Comparison of ENCODE assay signal across 2 cellular contexts in genomic region chr2:217931846-217932560, GRCh38.
TF ChIP-seq lines count a peak whose summit lies in the region.

No MANE protein-coding gene starts in this region.

TF ChIP-seq in SK-N-SH, 30 proteins besides CTCF, POLR2A, EP300 and RAD21 (continued from another document):
- TF ChIP-seq, protein P1, sequence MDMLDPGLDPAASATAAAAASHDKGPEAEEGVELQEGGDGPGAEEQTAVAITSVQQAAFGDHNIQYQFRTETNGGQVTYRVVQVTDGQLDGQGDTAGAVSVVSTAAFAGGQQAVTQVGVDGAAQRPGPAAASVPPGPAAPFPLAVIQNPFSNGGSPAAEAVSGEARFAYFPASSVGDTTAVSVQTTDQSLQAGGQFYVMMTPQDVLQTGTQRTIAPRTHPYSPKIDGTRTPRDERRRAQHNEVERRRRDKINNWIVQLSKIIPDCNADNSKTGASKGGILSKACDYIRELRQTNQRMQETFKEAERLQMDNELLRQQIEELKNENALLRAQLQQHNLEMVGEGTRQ (IDR thresholded peaks at IDR 0.05; ENCODE audit: borderline replicate concordance, low read depth, low read length): no peak
- no peak for TF ChIP-seq PBX3 (IDR thresholded peaks at IDR 0.05)
- TF ChIP-seq, protein P2, sequence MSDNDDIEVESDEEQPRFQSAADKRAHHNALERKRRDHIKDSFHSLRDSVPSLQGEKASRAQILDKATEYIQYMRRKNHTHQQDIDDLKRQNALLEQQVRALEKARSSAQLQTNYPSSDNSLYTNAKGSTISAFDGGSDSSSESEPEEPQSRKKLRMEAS (IDR thresholded peaks at IDR 0.05; ENCODE audit: low read depth): no peak
- no peak for TF ChIP-seq IRF3 (IDR thresholded peaks at IDR 0.05; ENCODE audit: low read depth, low read length)
- TF ChIP-seq GATA2 (CRISPR knock-in tag; IDR thresholded peaks at IDR 0.05): no peak

TF ChIP-seq in SK-N-SH treated with all-trans-retinoic acid at 6 μM for 48 hours, 23 proteins besides CTCF, POLR2A, EP300 and RAD21 (continued from another document):
- TF ChIP-seq CSDC2 (CRISPR knock-in tag; IDR thresholded peaks at IDR 0.05) (no peak), ZFP3 (CRISPR knock-in tag; IDR thresholded peaks at IDR 0.05) (no peak), ARNTL (CRISPR knock-in tag; IDR thresholded peaks at IDR 0.05; ENCODE audit: borderline replicate concordance, low read depth) (no peak), ZC3H10 (CRISPR knock-in tag; IDR thresholded peaks at IDR 0.05) (no peak)
- TF ChIP-seq, protein P3, sequence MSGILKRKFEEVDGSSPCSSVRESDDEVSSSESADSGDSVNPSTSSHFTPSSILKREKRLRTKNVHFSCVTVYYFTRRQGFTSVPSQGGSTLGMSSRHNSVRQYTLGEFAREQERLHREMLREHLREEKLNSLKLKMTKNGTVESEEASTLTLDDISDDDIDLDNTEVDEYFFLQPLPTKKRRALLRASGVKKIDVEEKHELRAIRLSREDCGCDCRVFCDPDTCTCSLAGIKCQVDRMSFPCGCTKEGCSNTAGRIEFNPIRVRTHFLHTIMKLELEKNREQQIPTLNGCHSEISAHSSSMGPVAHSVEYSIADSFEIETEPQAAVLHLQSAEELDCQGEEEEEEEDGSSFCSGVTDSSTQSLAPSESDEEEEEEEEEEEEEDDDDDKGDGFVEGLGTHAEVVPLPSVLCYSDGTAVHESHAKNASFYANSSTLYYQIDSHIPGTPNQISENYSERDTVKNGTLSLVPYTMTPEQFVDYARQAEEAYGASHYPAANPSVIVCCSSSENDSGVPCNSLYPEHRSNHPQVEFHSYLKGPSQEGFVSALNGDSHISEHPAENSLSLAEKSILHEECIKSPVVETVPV (CRISPR knock-in tag; IDR thresholded peaks at IDR 0.05): no peak
- TF ChIP-seq, protein P4, sequence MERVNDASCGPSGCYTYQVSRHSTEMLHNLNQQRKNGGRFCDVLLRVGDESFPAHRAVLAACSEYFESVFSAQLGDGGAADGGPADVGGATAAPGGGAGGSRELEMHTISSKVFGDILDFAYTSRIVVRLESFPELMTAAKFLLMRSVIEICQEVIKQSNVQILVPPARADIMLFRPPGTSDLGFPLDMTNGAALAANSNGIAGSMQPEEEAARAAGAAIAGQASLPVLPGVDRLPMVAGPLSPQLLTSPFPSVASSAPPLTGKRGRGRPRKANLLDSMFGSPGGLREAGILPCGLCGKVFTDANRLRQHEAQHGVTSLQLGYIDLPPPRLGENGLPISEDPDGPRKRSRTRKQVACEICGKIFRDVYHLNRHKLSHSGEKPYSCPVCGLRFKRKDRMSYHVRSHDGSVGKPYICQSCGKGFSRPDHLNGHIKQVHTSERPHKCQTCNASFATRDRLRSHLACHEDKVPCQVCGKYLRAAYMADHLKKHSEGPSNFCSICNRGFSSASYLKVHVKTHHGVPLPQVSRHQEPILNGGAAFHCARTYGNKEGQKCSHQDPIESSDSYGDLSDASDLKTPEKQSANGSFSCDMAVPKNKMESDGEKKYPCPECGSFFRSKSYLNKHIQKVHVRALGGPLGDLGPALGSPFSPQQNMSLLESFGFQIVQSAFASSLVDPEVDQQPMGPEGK (CRISPR knock-in tag; IDR thresholded peaks at IDR 0.05; ENCODE audit: borderline replicate concordance): no peak
